ENCODE assay signal across 1 cellular context in the genomic region with DNA sequence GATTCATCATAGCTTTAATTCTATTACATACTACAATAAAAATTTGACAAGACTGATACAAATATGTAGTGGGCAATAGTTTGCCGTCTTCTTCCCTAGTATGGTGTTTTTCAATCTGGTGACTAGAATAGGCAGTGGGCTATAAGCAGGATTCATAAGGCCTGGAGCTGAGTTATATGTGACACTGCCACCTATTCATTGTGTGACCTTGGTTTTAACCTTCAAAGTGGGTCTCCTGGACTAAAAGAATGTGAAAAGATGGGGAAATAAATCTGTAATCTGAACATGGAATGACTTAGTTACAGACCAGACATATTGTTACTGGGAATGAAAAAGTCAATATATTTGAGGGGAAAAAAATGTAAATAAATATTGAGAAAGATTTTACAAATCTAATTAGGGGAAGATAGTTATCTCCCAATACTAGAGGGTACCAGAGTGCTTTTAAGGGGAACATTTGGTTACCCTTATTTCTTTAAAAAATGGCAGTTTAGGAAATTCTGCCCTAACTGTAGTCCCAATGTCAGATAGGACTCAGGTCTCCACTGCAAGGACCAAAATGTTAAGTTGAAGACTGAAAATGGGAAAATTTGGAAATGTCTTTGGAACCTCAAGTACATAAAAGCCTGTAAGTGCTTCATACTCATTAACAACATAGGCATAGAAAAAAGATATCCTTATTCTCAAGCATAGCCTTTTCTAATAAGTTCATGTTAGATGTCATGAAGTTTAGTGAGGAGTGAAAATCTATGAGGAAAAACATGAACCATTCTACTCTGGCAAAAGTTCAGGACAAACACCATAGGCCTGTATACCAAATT.
TF ChIP-seq lines count a peak whose summit lies in the region.

No MANE protein-coding gene starts in this region.

TF ChIP-seq in GM23338, 12 proteins besides CTCF, POLR2A, EP300 and RAD21:
- TF ChIP-seq STAT1 (IDR thresholded peaks at IDR 0.05; ENCODE audit: unreplicated experiment): no peak
- TF ChIP-seq CREB1 (CRISPR knock-in tag; IDR thresholded peaks at IDR 0.05; ENCODE audit: low read depth): no peak
- TF ChIP-seq POLR2AphosphoS5 (IDR thresholded peaks at IDR 0.05; ENCODE audit: low read depth): no peak; the same call in 1 of the 2 replicates
- no peak for TF ChIP-seq EZH2phosphoT487 (IDR thresholded peaks at IDR 0.05; ENCODE audit: unreplicated experiment)
- TF ChIP-seq, protein P1, sequence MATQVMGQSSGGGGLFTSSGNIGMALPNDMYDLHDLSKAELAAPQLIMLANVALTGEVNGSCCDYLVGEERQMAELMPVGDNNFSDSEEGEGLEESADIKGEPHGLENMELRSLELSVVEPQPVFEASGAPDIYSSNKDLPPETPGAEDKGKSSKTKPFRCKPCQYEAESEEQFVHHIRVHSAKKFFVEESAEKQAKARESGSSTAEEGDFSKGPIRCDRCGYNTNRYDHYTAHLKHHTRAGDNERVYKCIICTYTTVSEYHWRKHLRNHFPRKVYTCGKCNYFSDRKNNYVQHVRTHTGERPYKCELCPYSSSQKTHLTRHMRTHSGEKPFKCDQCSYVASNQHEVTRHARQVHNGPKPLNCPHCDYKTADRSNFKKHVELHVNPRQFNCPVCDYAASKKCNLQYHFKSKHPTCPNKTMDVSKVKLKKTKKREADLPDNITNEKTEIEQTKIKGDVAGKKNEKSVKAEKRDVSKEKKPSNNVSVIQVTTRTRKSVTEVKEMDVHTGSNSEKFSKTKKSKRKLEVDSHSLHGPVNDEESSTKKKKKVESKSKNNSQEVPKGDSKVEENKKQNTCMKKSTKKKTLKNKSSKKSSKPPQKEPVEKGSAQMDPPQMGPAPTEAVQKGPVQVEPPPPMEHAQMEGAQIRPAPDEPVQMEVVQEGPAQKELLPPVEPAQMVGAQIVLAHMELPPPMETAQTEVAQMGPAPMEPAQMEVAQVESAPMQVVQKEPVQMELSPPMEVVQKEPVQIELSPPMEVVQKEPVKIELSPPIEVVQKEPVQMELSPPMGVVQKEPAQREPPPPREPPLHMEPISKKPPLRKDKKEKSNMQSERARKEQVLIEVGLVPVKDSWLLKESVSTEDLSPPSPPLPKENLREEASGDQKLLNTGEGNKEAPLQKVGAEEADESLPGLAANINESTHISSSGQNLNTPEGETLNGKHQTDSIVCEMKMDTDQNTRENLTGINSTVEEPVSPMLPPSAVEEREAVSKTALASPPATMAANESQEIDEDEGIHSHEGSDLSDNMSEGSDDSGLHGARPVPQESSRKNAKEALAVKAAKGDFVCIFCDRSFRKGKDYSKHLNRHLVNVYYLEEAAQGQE (IDR thresholded peaks at IDR 0.05; ENCODE audit: unreplicated experiment): no peak
- TF ChIP-seq NANOG (IDR thresholded peaks at IDR 0.05; ENCODE audit: borderline replicate concordance): no peak
- TF ChIP-seq ZNF462 (CRISPR knock-in tag; IDR thresholded peaks at IDR 0.05): no peak
- TF ChIP-seq JUNB (IDR thresholded peaks at IDR 0.05; ENCODE audit: unreplicated experiment): no peak
- no peak for TF ChIP-seq EZH2 (IDR thresholded peaks at IDR 0.05; ENCODE audit: low read depth, unreplicated experiment)
- TF ChIP-seq ZNF331 (CRISPR knock-in tag; IDR thresholded peaks at IDR 0.05; ENCODE audit: low read depth): no peak
- no peak for TF ChIP-seq ZNF114 (CRISPR knock-in tag; IDR thresholded peaks at IDR 0.05)
- no peak for TF ChIP-seq ETS1 (IDR thresholded peaks at IDR 0.05)
